In genomic region chr1:192086643-192087042, GRCh38 we compare ENCODE assay signal across 13 cellular contexts.
DNase-seq lines count a peak whose midpoint lies in the region; ATAC-seq lines count a peak whose summit lies in the region.
"Had no signal": no experiment of that assay in that cellular context is flagged by ENCODE, and none has a peak within 500 bp of the region (broad histone marks: within the 10 kb centered on the region; RNA-seq: fewer than 3 reads in every experiment).

No MANE protein-coding gene starts in this region.

- no peaks in the 10 kb centered on the region for H3K27me3 Mint-ChIP-seq in activated naive CD4-positive, alpha-beta T cell treated with anti-CD3 and anti-CD28 coated beads, Interleukin-2, amount 10 ng/mL, durations not matched to agents 7 days and 5 days
- H3K27me3 Mint-ChIP-seq: CD8-positive, alpha-beta memory T cell had no signal

- ATAC-seq in left colon (peak; percentile 94), HG03469 (IDR thresholded peaks at IDR 0.05; ENCODE audit: unreplicated experiment) (no peak)
- ATAC-seq: HCT116 had no signal

- no peak overlapping the region for H3K4me3 Mint-ChIP-seq in activated naive CD4-positive, alpha-beta T cell treated with anti-CD3 and anti-CD28 coated beads, Interleukin-2, amount 10 ng/mL, durations not matched to agents 7 days and 5 days
- H3K4me3 Mint-ChIP-seq: CD8-positive, alpha-beta memory T cell had no signal

- no peaks in the 10 kb centered on the region for H3K4me1 Mint-ChIP-seq in activated naive CD4-positive, alpha-beta T cell treated with anti-CD3 and anti-CD28 coated beads, Interleukin-2, amount 10 ng/mL, durations not matched to agents 7 days and 5 days
- H3K4me1 Mint-ChIP-seq: CD8-positive, alpha-beta memory T cell had no signal

- no peak overlapping the region for H3K27ac Mint-ChIP-seq in activated naive CD4-positive, alpha-beta T cell treated with anti-CD3 and anti-CD28 coated beads, Interleukin-2, amount 10 ng/mL, durations not matched to agents 7 days and 5 days
- H3K27ac Mint-ChIP-seq: CD8-positive, alpha-beta memory T cell had no signal

- no peaks in the 10 kb centered on the region for H3K36me3 Mint-ChIP-seq in activated naive CD4-positive, alpha-beta T cell treated with anti-CD3 and anti-CD28 coated beads, Interleukin-2, amount 10 ng/mL, durations not matched to agents 7 days and 5 days
- H3K36me3 Mint-ChIP-seq: CD8-positive, alpha-beta memory T cell had no signal

- peak in 2 of 3 experiments; percentile 1 to 32 for DNase-seq in NCI-H1417 (lab: John Stamatoyannopoulos, UW)
- no peak for DNase-seq in NCI-H1417 treated with DMSO at 0.1 percent for 48 hours (lab: John Stamatoyannopoulos, UW)
- DNase-seq in NCI-H748 (lab: John Stamatoyannopoulos, UW; ENCODE audit: unreplicated experiment), result peak; percentile 46
- peak; percentile 6 to 31 for DNase-seq in left colon
- no peak for DNase-seq in activated naive CD4-positive, alpha-beta T cell treated with anti-CD3 and anti-CD28 coated beads, Interleukin-2, amount 10 ng/mL, durations not matched to agents 7 days and 5 days
- DNase-seq in hippocampal formation (lab: John Stamatoyannopoulos, UW), result no peak
- DNase-seq: 8988T; AML-193; CD8-positive, alpha-beta memory T cell; DMS53; GM23248 had no signal

- intact Hi-C loops in left colon (cut with DNase I, micrococcal nuclease), result no loop called here

- CTCF ChIA-PET in activated naive CD4-positive, alpha-beta T cell treated with anti-CD3 and anti-CD28 coated beads, Interleukin-2, amount 10 ng/mL, durations not matched to agents 7 days and 5 days (lab: Charles Lee), result no interaction called here

- no peaks in the 10 kb centered on the region for H3K9me3 Mint-ChIP-seq in activated naive CD4-positive, alpha-beta T cell treated with anti-CD3 and anti-CD28 coated beads, Interleukin-2, amount 10 ng/mL, durations not matched to agents 7 days and 5 days

Comparison
In these comparisons a context has a peak if more than half of its experiments do, and no peak if none do; other contexts are left out.
1. DNase-seq: peak in NCI-H1417 (2 of 3), NCI-H748 (single experiment) and left colon (2 of 2); none in NCI-H1417 treated with DMSO at 0.1 percent for 48 hours (single experiment), activated naive CD4-positive, alpha-beta T cell treated with anti-CD3 and anti-CD28 coated beads, Interleukin-2, amount 10 ng/mL, durations not matched to agents 7 days and 5 days (single experiment) and hippocampal formation (0 of 2).